8 cellular contexts compared by ENCODE assay signal in the genomic region with DNA sequence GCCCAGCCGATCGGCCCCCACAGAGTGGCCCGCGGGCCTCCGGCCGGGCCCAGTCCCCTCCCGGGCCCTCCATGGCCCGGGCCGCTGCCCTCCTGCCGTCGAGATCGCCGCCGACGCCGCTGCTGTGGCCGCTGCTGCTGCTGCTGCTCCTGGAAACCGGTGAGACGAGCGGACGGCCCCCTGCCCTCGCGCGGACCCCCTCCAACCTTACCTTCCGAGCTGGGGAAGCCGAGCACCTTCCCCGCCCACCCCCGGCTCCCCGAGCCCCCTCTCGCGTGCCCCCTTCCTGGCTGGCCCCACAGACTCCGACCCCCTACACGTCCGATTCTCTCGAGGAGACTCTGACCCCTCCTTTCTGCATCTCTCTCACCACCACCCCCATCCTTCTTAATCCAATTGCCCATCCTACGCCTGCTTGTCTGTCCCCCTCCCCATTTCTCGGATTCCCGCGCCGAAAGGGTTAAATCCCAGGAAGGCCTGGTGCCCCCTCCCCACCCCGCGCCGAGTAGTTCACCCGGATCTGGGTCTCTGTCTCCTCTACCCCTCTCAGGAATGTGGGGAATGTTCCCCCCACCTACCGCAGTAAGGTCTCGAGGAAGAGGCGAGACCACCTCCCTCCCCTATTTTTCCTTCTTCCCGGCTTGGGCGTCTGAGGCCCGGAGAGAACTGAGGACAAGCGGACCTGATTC. TPM values are rescaled to one million over a fixed set of nuclear protein-coding genes. Genes with fewer than 3 reads are reported as not detected.
DNase-seq lines count a peak whose midpoint lies in the region; TF ChIP-seq lines count a peak whose summit lies in the region.

No MANE protein-coding gene starts in this region.

- H3K27me3 Mint-ChIP-seq in neural crest cell (ENCODE audit: low read depth): no peaks in the 10 kb centered on the region

- peak overlapping the region; percentile 95 for H3K4me3 ChIP-seq in epithelial cell of esophagus (ENCODE audit: low read length)

- TF ChIP-seq CTCF in epithelial cell of esophagus (IDR thresholded peaks at IDR 0.05; ENCODE audit: insufficient read depth, low read depth, low read length, missing control alignments) (no peak), neural crest cell (conservative IDR thresholded peaks at IDR 0.05) (no peak)

- H3K4me3 Mint-ChIP-seq in neural crest cell: peak overlapping the region; percentile 98

- peak overlapping the region; percentile 96 for H3K27ac Mint-ChIP-seq in neural crest cell (ENCODE audit: unreplicated experiment)

- peaks cover 45% of the 10 kb centered on the region for H3K4me1 Mint-ChIP-seq in neural crest cell

- H3K36me3 Mint-ChIP-seq in neural crest cell (ENCODE audit: low read depth): no peaks in the 10 kb centered on the region

- DNase-seq in ELR (ENCODE audit: low read depth) (peak; percentile 46), epithelial cell of esophagus (ENCODE audit: low read depth) (peak; percentile 12), neural crest cell (ENCODE audit: low read depth, low spot score) (peak; percentile 37), superior temporal gyrus (ENCODE audit: extremely low spot score) (no peak), NCI-H1930 (lab: John Stamatoyannopoulos, UW) (no peak), mesenteric fat pad (ENCODE audit: low spot score) (no peak), hippocampal formation (lab: John Stamatoyannopoulos, UW) (no peak)

- no peaks in the 10 kb centered on the region for H3K9me3 Mint-ChIP-seq in neural crest cell

TF ChIP-seq in PFSK-1, 5 proteins besides CTCF, POLR2A, EP300 and RAD21:
- TF ChIP-seq, protein P1, sequence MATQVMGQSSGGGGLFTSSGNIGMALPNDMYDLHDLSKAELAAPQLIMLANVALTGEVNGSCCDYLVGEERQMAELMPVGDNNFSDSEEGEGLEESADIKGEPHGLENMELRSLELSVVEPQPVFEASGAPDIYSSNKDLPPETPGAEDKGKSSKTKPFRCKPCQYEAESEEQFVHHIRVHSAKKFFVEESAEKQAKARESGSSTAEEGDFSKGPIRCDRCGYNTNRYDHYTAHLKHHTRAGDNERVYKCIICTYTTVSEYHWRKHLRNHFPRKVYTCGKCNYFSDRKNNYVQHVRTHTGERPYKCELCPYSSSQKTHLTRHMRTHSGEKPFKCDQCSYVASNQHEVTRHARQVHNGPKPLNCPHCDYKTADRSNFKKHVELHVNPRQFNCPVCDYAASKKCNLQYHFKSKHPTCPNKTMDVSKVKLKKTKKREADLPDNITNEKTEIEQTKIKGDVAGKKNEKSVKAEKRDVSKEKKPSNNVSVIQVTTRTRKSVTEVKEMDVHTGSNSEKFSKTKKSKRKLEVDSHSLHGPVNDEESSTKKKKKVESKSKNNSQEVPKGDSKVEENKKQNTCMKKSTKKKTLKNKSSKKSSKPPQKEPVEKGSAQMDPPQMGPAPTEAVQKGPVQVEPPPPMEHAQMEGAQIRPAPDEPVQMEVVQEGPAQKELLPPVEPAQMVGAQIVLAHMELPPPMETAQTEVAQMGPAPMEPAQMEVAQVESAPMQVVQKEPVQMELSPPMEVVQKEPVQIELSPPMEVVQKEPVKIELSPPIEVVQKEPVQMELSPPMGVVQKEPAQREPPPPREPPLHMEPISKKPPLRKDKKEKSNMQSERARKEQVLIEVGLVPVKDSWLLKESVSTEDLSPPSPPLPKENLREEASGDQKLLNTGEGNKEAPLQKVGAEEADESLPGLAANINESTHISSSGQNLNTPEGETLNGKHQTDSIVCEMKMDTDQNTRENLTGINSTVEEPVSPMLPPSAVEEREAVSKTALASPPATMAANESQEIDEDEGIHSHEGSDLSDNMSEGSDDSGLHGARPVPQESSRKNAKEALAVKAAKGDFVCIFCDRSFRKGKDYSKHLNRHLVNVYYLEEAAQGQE (IDR thresholded peaks at IDR 0.05; ENCODE audit: insufficient read depth in 1 of 2, low read depth in 2 of 2, low read length in 2 of 2): no peak
- 0 out of 2 replicates have a peak, but pooled peaks have one; percentile 46 for TF ChIP-seq SIN3A (IDR thresholded peaks at IDR 0.05; ENCODE audit: borderline replicate concordance, insufficient read depth, low read length)

RNA-seq across cellular contexts. Expression of a gene that starts 0.5 kb away (rescaled TPM):
- 250 TPM for polyA plus RNA-seq in PFSK-1 (2012; ENCODE audit: insufficient read length, low read depth)
- total RNA-seq in neural crest cell: 76.2 and 78.5 TPM in 2 replicates
- total RNA-seq in mesenteric fat pad: 103 TPM

RNA-seq across cellular contexts. Expression of a gene that starts 37.7 kb away (rescaled TPM):
- 98.8 TPM for polyA plus RNA-seq in PFSK-1 (2012; ENCODE audit: insufficient read length, low read depth)
- total RNA-seq in neural crest cell (5.3 and 5.5 TPM in 2 replicates), mesenteric fat pad (42.3 TPM)

RNA-seq across cellular contexts. Expression of a gene that starts 44.5 kb away (rescaled TPM):
- polyA plus RNA-seq in PFSK-1 (2012; ENCODE audit: insufficient read length, low read depth): 332 TPM
- total RNA-seq in neural crest cell (141 and 147 TPM in 2 replicates), mesenteric fat pad (60.5 TPM)

RNA-seq across cellular contexts. Expression of a gene that starts 59.0 kb away (rescaled TPM):
- 21.1 TPM for polyA plus RNA-seq in PFSK-1 (2012; ENCODE audit: insufficient read length, low read depth)
- total RNA-seq in neural crest cell (12.2 and 13.1 TPM in 2 replicates), mesenteric fat pad (162 TPM)

Comparison
In these comparisons a context has a peak if more than half of its experiments do, and no peak if none do; other contexts are left out.
1. DNase-seq: peak in ELR (single experiment), epithelial cell of esophagus (single experiment) and neural crest cell (single experiment); none in superior temporal gyrus (single experiment), NCI-H1930 (0 of 2), mesenteric fat pad (single experiment) and hippocampal formation (0 of 2).